Comparison of ENCODE assay signal across 25 cellular contexts in genomic region chr4:87835732-87836131, GRCh38. TPM values are rescaled to one million over a fixed set of nuclear protein-coding genes. Genes with fewer than 3 reads are reported as not detected.
"Had no signal": no experiment of that assay in that cellular context is flagged by ENCODE, and none has a peak within 500 bp of the region (broad histone marks: within the 10 kb centered on the region; RNA-seq: fewer than 3 reads in every experiment).

No MANE protein-coding gene starts in this region.

- H3K9me3 Mint-ChIP-seq: nephron progenitor cell; stimulated activated naive B cell treated with anti-CD40 and anti-IgM and Interleukin-4, amounts not matched to agents 10 μg/mL and 1 μg/mL and 100 μg/mL, for 72 hours; T-cell; type B pancreatic cell had no signal

- DNase-seq: activated CD4-positive, alpha-beta T cell treated with anti-CD3 and anti-CD28 coated beads for 1 hour; activated CD4-positive, alpha-beta T cell treated with anti-CD3 and anti-CD28 coated beads, Interleukin-2, amount 50 U/mL, for 1 hour; activated CD8-positive, alpha-beta T cell treated with anti-CD3 and anti-CD28 coated beads, Interleukin-2, amount 10 ng/mL, durations not matched to agents 7 days and 5 days; activated T-cell treated with anti-CD3 and anti-CD28 coated beads, Interleukin-2, amount 50 U/mL, for 1 hour; adrenal gland; cerebellar nuclear complex; head of caudate nucleus; hypothalamus; left ventricle myocardium superior; mammary epithelial cell; nephron progenitor cell; stimulated activated CD4-positive, alpha-beta T cell treated with anti-CD3 and anti-CD28 coated beads, Interleukin-2, amount 100 ng/mL, for 48 hours; stimulated activated CD8-positive, alpha-beta memory T cell treated with anti-CD3 and anti-CD28 coated beads, Interleukin-4, amount 100 ng/mL, for 48 hours; stimulated activated naive B cell treated with anti-CD40 and anti-IgM and Interleukin-4, amounts not matched to agents 10 μg/mL and 1 μg/mL and 100 μg/mL, for 72 hours; T-cell; testis had no signal

- H3K9me3 ChIP-seq: adrenal gland, ascending aorta, breast epithelium, esophagus muscularis mucosa, gastroesophageal sphincter, testis had no signal

- H3K36me3 ChIP-seq: adrenal gland, ascending aorta, breast epithelium, esophagus muscularis mucosa, gastroesophageal sphincter had no signal

- FAIRE-seq: TTC549 had no signal

- H3K4me1 ChIP-seq: adrenal gland, breast epithelium, testis had no signal

- H3K4me3 Mint-ChIP-seq: activated CD8-positive, alpha-beta T cell treated with anti-CD3 and anti-CD28 coated beads, Interleukin-2, amount 10 ng/mL, durations not matched to agents 7 days and 5 days; activated naive CD8-positive, alpha-beta T cell; nephron progenitor cell; stimulated activated naive B cell treated with anti-CD40 and anti-IgM and Interleukin-4, amounts not matched to agents 10 μg/mL and 1 μg/mL and 100 μg/mL, for 72 hours; T-cell; type B pancreatic cell had no signal

- ATAC-seq: activated CD8-positive, alpha-beta T cell treated with anti-CD3 and anti-CD28 coated beads, Interleukin-2, amount 10 ng/mL, durations not matched to agents 7 days and 5 days; gastroesophageal sphincter; left ventricle myocardium superior; sciatic nerve; stimulated activated naive B cell treated with anti-CD40 and anti-IgM and Interleukin-4, amounts not matched to agents 10 μg/mL and 1 μg/mL and 100 μg/mL, for 72 hours; T-cell had no signal

- H3K27me3 ChIP-seq: adrenal gland, ascending aorta, breast epithelium, esophagus muscularis mucosa, gastroesophageal sphincter, testis had no signal

- H3K27ac ChIP-seq: ascending aorta, breast epithelium, coronary artery, esophagus muscularis mucosa, gastroesophageal sphincter, testis had no signal

- H3K4me3 ChIP-seq: adrenal gland, ascending aorta, breast epithelium, coronary artery, esophagus muscularis mucosa, gastroesophageal sphincter, testis had no signal

- H3K4me1 Mint-ChIP-seq: T-cell had no signal

- H3K27ac Mint-ChIP-seq: activated CD8-positive, alpha-beta T cell treated with anti-CD3 and anti-CD28 coated beads, Interleukin-2, amount 10 ng/mL, durations not matched to agents 7 days and 5 days; activated naive CD8-positive, alpha-beta T cell; stimulated activated naive B cell treated with anti-CD40 and anti-IgM and Interleukin-4, amounts not matched to agents 10 μg/mL and 1 μg/mL and 100 μg/mL, for 72 hours; T-cell; type B pancreatic cell had no signal

- H3K36me3 Mint-ChIP-seq: activated naive CD8-positive, alpha-beta T cell; stimulated activated naive B cell treated with anti-CD40 and anti-IgM and Interleukin-4, amounts not matched to agents 10 μg/mL and 1 μg/mL and 100 μg/mL, for 72 hours; T-cell; type B pancreatic cell had no signal

RNA-seq across cellular contexts. Expression of gene MEPE, which starts 3.0 kb away (rescaled TPM):
- total RNA-seq: activated CD8-positive, alpha-beta T cell treated with anti-CD3 and anti-CD28 coated beads, Interleukin-2, amount 10 ng/mL, durations not matched to agents 7 days and 5 days; adrenal gland; ascending aorta; breast epithelium; esophagus muscularis mucosa; gastroesophageal sphincter; left ventricle myocardium superior; mammary epithelial cell; sciatic nerve; T-cell; testis had no signal

RNA-seq across cellular contexts. Expression of gene IBSP, which starts 36.4 kb away (rescaled TPM):
- total RNA-seq: activated CD8-positive, alpha-beta T cell treated with anti-CD3 and anti-CD28 coated beads, Interleukin-2, amount 10 ng/mL, durations not matched to agents 7 days and 5 days; adrenal gland; ascending aorta; breast epithelium; esophagus muscularis mucosa; gastroesophageal sphincter; left ventricle myocardium superior; mammary epithelial cell; sciatic nerve; T-cell; testis had no signal
